25 cellular contexts compared by ENCODE assay signal in genomic region chr6:116029535-116029934, GRCh38. TPM values are rescaled to one million over a fixed set of nuclear protein-coding genes. Genes with fewer than 3 reads are reported as not detected.
DNase-seq lines count a peak whose midpoint lies in the region; ATAC-seq, FAIRE-seq and TF ChIP-seq lines count a peak whose summit lies in the region.
"Had no signal": no experiment of that assay in that cellular context is flagged by ENCODE, and none has a peak within 500 bp of the region (broad histone marks: within the 10 kb centered on the region; RNA-seq: fewer than 3 reads in every experiment).

No MANE protein-coding gene starts in this region.

- CTCF ChIA-PET in Calu3 (lab: Charles Lee), result interaction anchor here (2.4 kb wide), 1 partner anchor 31 kb away, joined by 7 read pairs; the partner anchor contains the start of gene FRK

- H3K27me3 Mint-ChIP-seq in Calu3 (ENCODE audit: unreplicated experiment), result no peaks in the 10 kb centered on the region

- TF ChIP-seq CTCF in Calu3 (IDR thresholded peaks at IDR 0.05; ENCODE audit: unreplicated experiment) (no peak), BE2C (IDR thresholded peaks at IDR 0.05; ENCODE audit: low read depth, low read length) (no peak)

- no peaks in the 10 kb centered on the region for H3K9me3 Mint-ChIP-seq in Calu3 (ENCODE audit: low read depth, unreplicated experiment)

- ATAC-seq in HG02588 (IDR thresholded peaks at IDR 0.05; ENCODE audit: unreplicated experiment) (peak; percentile 52), HG03342 (IDR thresholded peaks at IDR 0.05; ENCODE audit: unreplicated experiment) (peak; percentile 68)
- ATAC-seq: left colon, SK-N-SH treated with all-trans-retinoic acid at 6 μM for 48 hours had no signal

- no peaks in the 10 kb centered on the region for H3K4me1 ChIP-seq in BE2C
- H3K4me1 ChIP-seq: parathyroid adenoma had no signal

- peaks cover 5% of the 10 kb centered on the region for H3K36me3 Mint-ChIP-seq in Calu3 (ENCODE audit: insufficient read depth, unreplicated experiment)

- H3K4me1 Mint-ChIP-seq in Calu3 (ENCODE audit: low read depth, unreplicated experiment), result peaks cover 78% of the 10 kb centered on the region

- no peaks in the 10 kb centered on the region for H3K27me3 ChIP-seq in BE2C
- H3K27me3 ChIP-seq: vagina had no signal

- H3K4me3 Mint-ChIP-seq in Calu3 (ENCODE audit: low read depth, unreplicated experiment), result no peak overlapping the region

- DNase-seq in Calu3 (no peak), GM19239 (ENCODE audit: insufficient read length, low spot score) (no peak), epidermal melanocyte (ENCODE audit: insufficient read length, low spot score) (no peak), NCI-H526 (lab: John Stamatoyannopoulos, UW) (no peak), BE2C (no peak), head of caudate nucleus (no peak)
- DNase-seq: ACHN; activated CD4-positive, CD25-positive, alpha-beta regulatory T cell; activated naive CD4-positive, alpha-beta T cell; dermis blood vessel endothelial cell; hippocampal formation; KBM-7; left colon; NCI-H1417; NCI-H446; OCI-M1; small intestine; stimulated activated naive CD4-positive, alpha-beta T cell treated with Interleukin-2 at 50 U/mL for 16 hours had no signal

- H3K9me3 ChIP-seq in BE2C, result no peaks in the 10 kb centered on the region
- H3K9me3 ChIP-seq: vagina had no signal

- intact Hi-C loops in Calu3 (cut with micrococcal nuclease; ENCODE audit: unreplicated experiment), result no loop called here
- intact Hi-C loops in head of caudate nucleus (cut with DNase I), result no loop called here

- H3K4me3 ChIP-seq in BE2C (ENCODE audit: low read depth, low read length), result no peak overlapping the region
- H3K4me3 ChIP-seq: vagina had no signal

- no TSS peak for BruUV-seq in Calu3 (replicated peaks; lab: Mats Ljungman, UMichigan)

- peak overlapping the region; percentile 18 for H3K27ac Mint-ChIP-seq in Calu3 (ENCODE audit: unreplicated experiment)

- no peaks in the 10 kb centered on the region for H3K36me3 ChIP-seq in BE2C
- H3K36me3 ChIP-seq: vagina had no signal

- peak; percentile 56 for FAIRE-seq in GM19239 (lab: Jason Lieb, UNC)
- FAIRE-seq: G401.6, H1, small intestine had no signal

RNA-seq across cellular contexts. Expression of gene FRK, which starts 31.2 kb away (rescaled TPM):
- 21.1 and 21.2 TPM in 2 replicates for total RNA-seq in Calu3 (2022)
- polyA plus RNA-seq in BE2C (2012; ENCODE audit: insufficient read depth, insufficient read length, low read depth), result 0.05 TPM
